In the genomic region with DNA sequence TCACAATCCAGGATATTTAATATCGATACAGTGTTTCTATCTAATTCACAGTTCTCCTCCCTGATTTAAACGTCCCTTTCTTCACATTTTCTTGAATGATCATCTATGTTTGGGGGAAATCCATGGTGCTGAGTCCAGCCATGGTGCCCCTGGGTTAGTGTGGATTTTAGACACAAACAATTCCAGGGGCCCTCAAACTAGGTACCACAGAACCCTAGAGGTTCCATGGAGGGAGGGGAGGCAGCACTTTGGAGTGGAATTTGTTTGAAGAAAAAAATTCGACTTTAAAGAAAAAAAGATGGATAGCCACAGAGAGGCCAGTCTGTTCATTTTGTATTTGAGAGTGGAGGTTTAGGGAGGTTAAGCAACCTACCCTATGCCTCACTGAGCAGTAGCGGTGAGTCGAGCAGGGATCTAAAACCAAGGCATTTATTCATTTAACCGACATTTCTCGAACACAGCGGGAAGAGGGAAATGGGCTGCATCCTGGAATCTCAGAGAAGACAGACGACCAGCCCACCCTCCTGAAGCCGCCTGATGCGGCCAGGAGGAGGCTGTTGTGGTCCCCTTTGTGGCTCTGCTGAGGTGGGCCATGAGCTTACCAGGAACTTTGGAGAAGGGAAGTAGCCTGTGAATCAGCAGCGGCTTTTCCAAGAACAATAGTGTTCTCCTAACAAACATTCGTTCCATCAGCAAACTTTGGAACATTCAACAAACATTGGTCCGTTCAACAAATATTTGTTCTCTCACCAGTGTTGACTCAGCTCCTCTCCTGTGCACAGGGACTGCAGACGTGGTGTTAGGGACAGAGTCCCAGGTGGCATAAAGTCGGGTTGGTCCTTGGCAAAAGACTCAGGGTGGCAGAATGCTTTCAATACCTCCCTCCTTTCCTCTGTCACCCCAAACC, we compare ENCODE assay signal across 1 cellular context.
TF ChIP-seq lines count a peak whose summit lies in the region.

No MANE protein-coding gene starts in this region.

TF ChIP-seq in HepG2, 621 proteins besides CTCF, POLR2A, EP300 and RAD21 (continued from another document and continues in another):
- TF ChIP-seq TRIM22 (IDR thresholded peaks at IDR 0.05) = no peak
- TF ChIP-seq ZNF569 (CRISPR knock-in tag; IDR thresholded peaks at IDR 0.05; ENCODE audit: borderline replicate concordance) = no peak
- TF ChIP-seq ZNF430 (CRISPR knock-in tag; IDR thresholded peaks at IDR 0.05) = no peak
- no peak for TF ChIP-seq NCOA1 (CRISPR knock-in tag; IDR thresholded peaks at IDR 0.05)
- TF ChIP-seq RXRA (CRISPR knock-in tag; IDR thresholded peaks at IDR 0.05) = peak; percentile 67; the same call in 1 of the 2 replicates
- peak; percentile 63; the same call in 1 of the 2 replicates for TF ChIP-seq THAP11 (CRISPR knock-in tag; IDR thresholded peaks at IDR 0.05)
- TF ChIP-seq GATAD1 (CRISPR knock-in tag; IDR thresholded peaks at IDR 0.05) = peak; percentile 68
- no peak; the same call in 1 of the 2 replicates for TF ChIP-seq ZNF629 (CRISPR knock-in tag; conservative IDR thresholded peaks at IDR 0.05)
- no peak for TF ChIP-seq MEF2D (CRISPR knock-in tag; IDR thresholded peaks at IDR 0.05)
- peak; percentile 99 for TF ChIP-seq ZNF609 (CRISPR knock-in tag; IDR thresholded peaks at IDR 0.05; ENCODE audit: borderline replicate concordance)
- peak; percentile 94 for TF ChIP-seq TBX2 (CRISPR knock-in tag; IDR thresholded peaks at IDR 0.05; ENCODE audit: borderline replicate concordance)
- TF ChIP-seq EEA1 (CRISPR knock-in tag; IDR thresholded peaks at IDR 0.05; ENCODE audit: borderline replicate concordance) = no peak
- no peak for TF ChIP-seq SMYD3 (CRISPR knock-in tag; IDR thresholded peaks at IDR 0.05)
- no peak for TF ChIP-seq TEF (CRISPR knock-in tag; IDR thresholded peaks at IDR 0.05)
- TF ChIP-seq ATM (IDR thresholded peaks at IDR 0.05; ENCODE audit: borderline replicate concordance) = no peak
- TF ChIP-seq KDM5B (CRISPR knock-in tag; IDR thresholded peaks at IDR 0.05; ENCODE audit: borderline replicate concordance) = no peak
- TF ChIP-seq ZNF567 (CRISPR knock-in tag; IDR thresholded peaks at IDR 0.05; ENCODE audit: borderline replicate concordance) = no peak
- 0 out of 2 replicates have a peak, but pooled peaks have one; percentile 21 for TF ChIP-seq TMF1 (CRISPR knock-in tag; IDR thresholded peaks at IDR 0.05; ENCODE audit: low read depth)
- TF ChIP-seq NFATC3 (CRISPR knock-in tag; IDR thresholded peaks at IDR 0.05) = no peak
- TF ChIP-seq PRDM4 (CRISPR knock-in tag; IDR thresholded peaks at IDR 0.05; ENCODE audit: borderline replicate concordance) = no peak
- TF ChIP-seq PHB2 (IDR thresholded peaks at IDR 0.05; ENCODE audit: partially characterized antibody) = no peak
- no peak for TF ChIP-seq EZH2 (conservative IDR thresholded peaks at IDR 0.05; ENCODE audit: low read depth, low read length)
- no peak for TF ChIP-seq ZIK1 (CRISPR knock-in tag; IDR thresholded peaks at IDR 0.05; ENCODE audit: borderline replicate concordance, low read depth)
- TF ChIP-seq NR2F6 (IDR thresholded peaks at IDR 0.05) = peak; percentile 72
- TF ChIP-seq NR2F6 (CRISPR knock-in tag; IDR thresholded peaks at IDR 0.05) = peak; percentile 78; the same call in 1 of the 2 replicates
- TF ChIP-seq ZBTB49 (CRISPR knock-in tag; IDR thresholded peaks at IDR 0.05; ENCODE audit: borderline replicate concordance) = no peak
- TF ChIP-seq RARA (CRISPR knock-in tag; IDR thresholded peaks at IDR 0.05) = peak; percentile 96
- peak; percentile 75 for TF ChIP-seq BHLHE40 (IDR thresholded peaks at IDR 0.05; ENCODE audit: low read length)
- TF ChIP-seq, protein P1, sequence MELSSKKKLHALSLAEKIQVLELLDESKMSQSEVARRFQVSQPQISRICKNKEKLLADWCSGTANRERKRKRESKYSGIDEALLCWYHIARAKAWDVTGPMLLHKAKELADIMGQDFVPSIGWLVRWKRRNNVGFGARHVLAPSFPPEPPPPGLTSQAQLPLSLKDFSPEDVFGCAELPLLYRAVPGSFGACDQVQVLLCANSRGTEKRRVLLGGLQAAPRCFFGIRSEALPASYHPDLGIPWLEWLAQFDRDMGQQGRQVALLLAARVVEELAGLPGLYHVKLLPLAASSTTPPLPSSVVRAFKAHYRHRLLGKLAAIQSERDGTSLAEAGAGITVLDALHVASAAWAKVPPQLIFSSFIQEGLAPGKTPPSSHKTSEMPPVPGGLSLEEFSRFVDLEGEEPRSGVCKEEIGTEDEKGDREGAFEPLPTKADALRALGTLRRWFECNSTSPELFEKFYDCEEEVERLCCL (CRISPR knock-in tag; IDR thresholded peaks at IDR 0.05; ENCODE audit: borderline replicate concordance) = no peak
- peak; percentile 66; the same call in 1 of the 2 replicates for TF ChIP-seq NR2F2 (IDR thresholded peaks at IDR 0.05; ENCODE audit: borderline replicate concordance, low read depth)
- TF ChIP-seq HOXA9 (CRISPR knock-in tag; IDR thresholded peaks at IDR 0.05; ENCODE audit: borderline replicate concordance) = no peak
- no peak for TF ChIP-seq ZFY (CRISPR knock-in tag; IDR thresholded peaks at IDR 0.05)
- TF ChIP-seq ZBTB7A (CRISPR knock-in tag; IDR thresholded peaks at IDR 0.05) = no peak
- TF ChIP-seq ZFP1 (CRISPR knock-in tag; IDR thresholded peaks at IDR 0.05) = peak; percentile 41; the same call in 1 of the 2 replicates
- no peak for TF ChIP-seq SNRNP70 (IDR thresholded peaks at IDR 0.05; ENCODE audit: low read depth, low read length)
- no peak for TF ChIP-seq ZNF510 (CRISPR knock-in tag; IDR thresholded peaks at IDR 0.05; ENCODE audit: low read depth)
- peak; percentile 79 for TF ChIP-seq SALL1 (CRISPR knock-in tag; IDR thresholded peaks at IDR 0.05)
- TF ChIP-seq ZNF280B (CRISPR knock-in tag; IDR thresholded peaks at IDR 0.05; ENCODE audit: borderline replicate concordance) = no peak
- peak; percentile 70 for TF ChIP-seq ATF2 (CRISPR knock-in tag; IDR thresholded peaks at IDR 0.05)
- no peak for TF ChIP-seq SP2 (CRISPR knock-in tag; IDR thresholded peaks at IDR 0.05)
- 0 out of 2 replicates have a peak, but pooled peaks have one; percentile 9 for TF ChIP-seq MEIS1 (CRISPR knock-in tag; IDR thresholded peaks at IDR 0.05; ENCODE audit: borderline replicate concordance)
- TF ChIP-seq, protein P2, sequence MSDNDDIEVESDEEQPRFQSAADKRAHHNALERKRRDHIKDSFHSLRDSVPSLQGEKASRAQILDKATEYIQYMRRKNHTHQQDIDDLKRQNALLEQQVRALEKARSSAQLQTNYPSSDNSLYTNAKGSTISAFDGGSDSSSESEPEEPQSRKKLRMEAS (IDR thresholded peaks at IDR 0.05) = peak; percentile 57
- no peak for TF ChIP-seq ZNF670 (CRISPR knock-in tag; IDR thresholded peaks at IDR 0.05; ENCODE audit: borderline replicate concordance)
- no peak for TF ChIP-seq POLR2G (IDR thresholded peaks at IDR 0.05; ENCODE audit: low read depth, low read length)
- TF ChIP-seq CBX2 (IDR thresholded peaks at IDR 0.05; ENCODE audit: low read depth, low read length) = no peak
- TF ChIP-seq CBX2 (CRISPR knock-in tag; IDR thresholded peaks at IDR 0.05; ENCODE audit: low read depth) = no peak
- peak; percentile 99 for TF ChIP-seq FOXA3 (CRISPR knock-in tag; IDR thresholded peaks at IDR 0.05)
